In genomic region chr15:65964792-65965433, GRCh38 we compare ENCODE assay signal across 22 cellular contexts.
DNase-seq lines count a peak whose midpoint lies in the region; ATAC-seq, FAIRE-seq and TF ChIP-seq lines count a peak whose summit lies in the region.
"Had no signal": no experiment of that assay in that cellular context is flagged by ENCODE, and none has a peak within 500 bp of the region (broad histone marks: within the 10 kb centered on the region; RNA-seq: fewer than 3 reads in every experiment).

No MANE protein-coding gene starts in this region.

- H3K79me2 ChIP-seq in HepG2 (ENCODE audit: insufficient read depth, low read length) = no peaks in the 10 kb centered on the region

- no peaks in the 10 kb centered on the region; a peak in 1 of 22 replicates for H3K27me3 ChIP-seq in BLaER1 treated with 17β-estradiol and CSF1 and Interleukin-3, amounts not matched to agents 10 nM and 100 nM
- peaks cover 7 to 50% of the 10 kb centered on the region in 2 experiments; a peak in 4 of 5 replicates for H3K27me3 ChIP-seq in HepG2 (ENCODE audit: control insufficient read depth in 1 of 2, insufficient read depth in 2 of 2, low read length in 2 of 2)
- H3K27me3 ChIP-seq: BE2C had no signal

- no peak for TF ChIP-seq EP300 in HepG2 (IDR thresholded peaks at IDR 0.05; ENCODE audit: low read depth in 2 of 2, low read length in 2 of 2)
- TF ChIP-seq EP300 in HepG2 (CRISPR knock-in tag; IDR thresholded peaks at IDR 0.05; ENCODE audit: borderline replicate concordance) = no peak

- TF ChIP-seq RAD21 in HepG2 (CRISPR knock-in tag; IDR thresholded peaks at IDR 0.05) = no peak

- TF ChIP-seq CTCF in WTC11 (IDR thresholded peaks at IDR 0.05) (no peak), HepG2 (CRISPR knock-in tag; IDR thresholded peaks at IDR 0.05) (no peak)

- no peak overlapping the region for H3K4me3 ChIP-seq in BLaER1 treated with 17β-estradiol and CSF1 and Interleukin-3, amounts not matched to agents 10 nM and 100 nM
- H3K4me3 ChIP-seq in HepG2 (replicated peaks in 1 of 3; ENCODE audit: insufficient read depth in 1 of 3, low read depth in 2 of 3, low read length in 3 of 3) = no peak overlapping the region

- no peak overlapping the region for H3K27ac ChIP-seq in BLaER1 treated with 17β-estradiol and CSF1 and Interleukin-3, amounts not matched to agents 10 nM and 100 nM
- no peak overlapping the region for H3K27ac ChIP-seq in HepG2 (ENCODE audit: extremely low read length, insufficient read depth, low read length)

- no peak for TF ChIP-seq POLR2A in HepG2 (IDR thresholded peaks at IDR 0.05; ENCODE audit: insufficient read depth in 1 of 2, low read depth in 2 of 2, low read length in 2 of 2)

- no peaks in the 10 kb centered on the region for H3K36me3 ChIP-seq in BLaER1 treated with 17β-estradiol and CSF1 and Interleukin-3, amounts not matched to agents 10 nM and 100 nM
- H3K36me3 ChIP-seq in HepG2 (replicated peaks in 1 of 2; ENCODE audit: control insufficient read depth in 1 of 2, insufficient read depth in 2 of 2, low read length in 2 of 2) = no peaks in the 10 kb centered on the region
- H3K36me3 ChIP-seq: BE2C had no signal

- no peak for FAIRE-seq in HepG2 (lab: Jason Lieb, UNC)
- FAIRE-seq: A204.1, G401.6, GM12891, GM19239, H54, HTR-8/SVneo had no signal

- DNase-seq in WTC11 (ENCODE audit: low spot score) = no peak
- DNase-seq in HepG2 (ENCODE audit: low spot score) = no peak
- no peak for DNase-seq in stimulated activated naive CD4-positive, alpha-beta T cell (lab: John Stamatoyannopoulos, UW)
- DNase-seq: ACHN; BE2C; CD4-positive, alpha-beta memory T cell; DMS153; DND-41; EL; HCEC 1CT; KG1 had no signal

- BruUV-seq in HepG2 (replicated peaks; lab: Mats Ljungman, UMichigan) = no TSS peak

- no peak overlapping the region for H2AFZ ChIP-seq in HepG2 (ENCODE audit: low read length)

- no peaks in the 10 kb centered on the region for H3K9me3 ChIP-seq in BLaER1 treated with 17β-estradiol and CSF1 and Interleukin-3, amounts not matched to agents 10 nM and 100 nM (replicated peaks in 1 of 11)
- H3K9me3 ChIP-seq in HepG2 (ENCODE audit: low read length) = no peaks in the 10 kb centered on the region
- H3K9me3 ChIP-seq: BE2C had no signal

- intact Hi-C loops in HepG2 (cut with micrococcal nuclease; ENCODE audit: unreplicated experiment) = no loop called here

- H3K4me2 ChIP-seq in BLaER1 treated with 17β-estradiol and CSF1 and Interleukin-3, amounts not matched to agents 10 nM and 100 nM = peak overlapping the region; percentile 35 to 93 (median 76); a peak in 19 of 22 replicates
- no peak overlapping the region for H3K4me2 ChIP-seq in HepG2 (ENCODE audit: low read depth, low read length)

- H3K27me3 Mint-ChIP-seq in WTC11 (ENCODE audit: low read depth) = no peaks in the 10 kb centered on the region; the same call in 1 of the 2 replicates

- H3K4me1 ChIP-seq in BLaER1 treated with 17β-estradiol and CSF1 and Interleukin-3, amounts not matched to agents 10 nM and 100 nM = peaks cover 10 to 25% (median 18%) of the 10 kb centered on the region in 10 experiments
- H3K4me1 ChIP-seq in HepG2 (ENCODE audit: insufficient read depth, low read length) = no peaks in the 10 kb centered on the region

- no peak overlapping the region for H3K4me3 Mint-ChIP-seq in WTC11
- H3K4me3 Mint-ChIP-seq: CD14-positive monocyte; CD4-positive, alpha-beta memory T cell; IgD-negative memory B cell had no signal

- H3K27ac Mint-ChIP-seq in WTC11 = no peak overlapping the region
- H3K27ac Mint-ChIP-seq: CD14-positive monocyte; CD4-positive, alpha-beta memory T cell; IgD-negative memory B cell had no signal

- H3K36me3 Mint-ChIP-seq in WTC11 = no peaks in the 10 kb centered on the region
- H3K36me3 Mint-ChIP-seq: CD14-positive monocyte; CD4-positive, alpha-beta memory T cell had no signal

- POLR2A ChIA-PET in WTC11 (lab: Charles Lee) = no interaction called here
- POLR2A ChIA-PET in HepG2 (lab: Yijun Ruan, JAX) = no interaction called here

- WGBS in HepG2 (ENCODE audit: low lambda C conversion rate) = 44% methylated on average over 12 of the region's 14 CpGs

- peaks cover 13% of the 10 kb centered on the region for H3K4me1 Mint-ChIP-seq in WTC11
- H3K4me1 Mint-ChIP-seq: CD14-positive monocyte had no signal

- H3K9ac ChIP-seq in BLaER1 treated with 17β-estradiol and CSF1 and Interleukin-3, amounts not matched to agents 10 nM and 100 nM = peak overlapping the region in 3 of 11 experiments; percentile 3 to 29 (median 29); a peak in 1 of 22 replicates
- H3K9ac ChIP-seq in HepG2 (ENCODE audit: insufficient read depth, low read depth, low read length) = no peak overlapping the region

- ATAC-seq in WTC11 (no peak), HepG2 (no peak), HG02970 (IDR thresholded peaks at IDR 0.05; ENCODE audit: low FRiP score, unreplicated experiment) (no peak), HG03280 (IDR thresholded peaks at IDR 0.05; ENCODE audit: unreplicated experiment) (no peak)

- in situ Hi-C loops in HepG2 (cut with HindIII; ENCODE audit: extremely low pct_ligation_motif_present, low pct_unique_long_range_greater_than_20kb) = no loop called here

- CTCF ChIA-PET in WTC11 (lab: Charles Lee) = no interaction called here
- CTCF ChIA-PET in HepG2 (lab: Yijun Ruan, JAX; ENCODE audit: low intra/inter-chr PET ratio, low total read pairs) = no interaction called here

- H4K20me1 ChIP-seq in BLaER1 treated with 17β-estradiol and CSF1 and Interleukin-3, amounts not matched to agents 10 nM and 100 nM = no peaks in the 10 kb centered on the region; a peak in 1 of 22 replicates
- H4K20me1 ChIP-seq in HepG2 (ENCODE audit: insufficient read depth, low read length) = no peaks in the 10 kb centered on the region

- no peaks in the 10 kb centered on the region for H3K9me3 Mint-ChIP-seq in WTC11
- H3K9me3 Mint-ChIP-seq: CD4-positive, alpha-beta memory T cell had no signal

TF ChIP-seq in WTC11, 78 proteins besides CTCF, POLR2A, EP300 and RAD21:
- TF ChIP-seq JAZF1 (CRISPR knock-in tag; IDR thresholded peaks at IDR 0.05) = no peak
- TF ChIP-seq ZNF263 (CRISPR knock-in tag; IDR thresholded peaks at IDR 0.05; ENCODE audit: low read depth) = peak; percentile 67; the same call in 1 of the 2 replicates

TF ChIP-seq in HepG2, 621 proteins besides CTCF, POLR2A, EP300 and RAD21:
- TF ChIP-seq ZNF547 (CRISPR knock-in tag; IDR thresholded peaks at IDR 0.05) (no peak), HIVEP1 (CRISPR knock-in tag; IDR thresholded peaks at IDR 0.05) (no peak), ATF7 (IDR thresholded peaks at IDR 0.05) (no peak), ATF7 (CRISPR knock-in tag; IDR thresholded peaks at IDR 0.05) (no peak), HOXA7 (CRISPR knock-in tag; IDR thresholded peaks at IDR 0.05) (no peak), PCBP2 (optimal IDR thresholded peaks at IDR 0.05; ENCODE audit: low read depth, low read length, poor library complexity, severe bottlenecking) (no peak), KDM4B (CRISPR knock-in tag; IDR thresholded peaks at IDR 0.05) (no peak), ZNF263 (CRISPR knock-in tag; IDR thresholded peaks at IDR 0.05) (0 out of 2 replicates have a peak, but pooled peaks have one; percentile 15), ZNF784 (CRISPR knock-in tag; IDR thresholded peaks at IDR 0.05; ENCODE audit: borderline replicate concordance) (no peak)
